ENCODE assay signal across 9 cellular contexts in the genomic region with DNA sequence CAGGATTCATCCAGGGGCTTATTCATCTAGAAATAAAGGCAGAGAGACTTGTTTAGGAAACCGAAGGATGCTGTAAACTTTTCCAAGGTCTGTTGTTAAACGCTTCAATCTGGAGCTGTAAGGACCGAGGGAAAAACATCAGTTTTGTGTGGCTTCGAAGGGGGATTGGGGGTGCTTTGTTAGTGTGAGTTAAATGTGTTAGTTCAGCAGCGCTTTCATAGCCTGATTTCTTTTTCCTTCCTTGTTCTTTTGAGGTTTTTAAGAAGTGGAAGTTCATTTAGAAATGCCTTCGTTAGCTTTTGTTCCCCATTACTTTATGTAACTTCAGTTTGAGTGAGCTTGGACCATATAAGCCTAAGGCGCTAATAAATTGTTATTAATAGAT. TPM values are rescaled to one million over a fixed set of nuclear protein-coding genes. Genes with fewer than 3 reads are reported as not detected.
DNase-seq lines count a peak whose midpoint lies in the region; ATAC-seq, FAIRE-seq and TF ChIP-seq lines count a peak whose summit lies in the region.
"Had no signal": no experiment of that assay in that cellular context is flagged by ENCODE, and none has a peak within 500 bp of the region (broad histone marks: within the 10 kb centered on the region; RNA-seq: fewer than 3 reads in every experiment).

No MANE protein-coding gene starts in this region.

- FAIRE-seq in GM12892 (lab: Jason Lieb, UNC), result no peak

- no peaks in the 10 kb centered on the region for H3K36me3 ChIP-seq in CD8-positive, alpha-beta T cell (ENCODE audit: insufficient read depth, low read length)
- H3K36me3 ChIP-seq in effector memory CD4-positive, alpha-beta T cell (ENCODE audit: control insufficient read depth, insufficient read depth, low read length), result no peaks in the 10 kb centered on the region
- no peaks in the 10 kb centered on the region for H3K36me3 ChIP-seq in neuron (ENCODE audit: insufficient read depth, low read length)

- DNase-seq in CD8-positive, alpha-beta T cell, result no peak
- DNase-seq in NOMO-1 treated with dmso at 0.1 percent for 144 hours (lab: John Stamatoyannopoulos, UW; ENCODE audit: unreplicated experiment) (peak; percentile 14), GM12892 (ENCODE audit: insufficient read length) (no peak), NCI-H2171 treated with DMSO at 0.1 percent for 48 hours (lab: John Stamatoyannopoulos, UW) (no peak)
- no peak for DNase-seq in effector memory CD4-positive, alpha-beta T cell
- DNase-seq in activated CD4-positive, alpha-beta T cell treated with anti-CD3 and anti-CD28 coated beads, Interleukin-2, amount 50 U/mL, for 4 hours, result no peak
- DNase-seq: islet precursor cell had no signal

- H3K36me3 Mint-ChIP-seq in CD8-positive, alpha-beta T cell, result peaks cover 26% of the 10 kb centered on the region

- H3K9me3 ChIP-seq in CD8-positive, alpha-beta T cell (ENCODE audit: low read length), result no peaks in the 10 kb centered on the region
- H3K9me3 ChIP-seq in effector memory CD4-positive, alpha-beta T cell (ENCODE audit: control insufficient read depth, low read length), result no peaks in the 10 kb centered on the region
- H3K9me3 ChIP-seq in neuron (ENCODE audit: low read length), result no peaks in the 10 kb centered on the region

- TF ChIP-seq POLR2A in GM12892 (IDR thresholded peaks at IDR 0.05; ENCODE audit: low read depth, low read length), result no peak

- intact Hi-C loops in CD8-positive, alpha-beta T cell (cut with DNase I, micrococcal nuclease), result loop anchor here in 1 of 2 experiments (2.0 kb wide), 1 partner anchor 22 kb away; no protein-coding TSS in a partner anchor

- H3K27ac Mint-ChIP-seq in CD8-positive, alpha-beta T cell, result peak overlapping the region; percentile 99

- no peak for ATAC-seq in CD8-positive, alpha-beta T cell
- ATAC-seq in GM18517 (IDR thresholded peaks at IDR 0.05; ENCODE audit: unreplicated experiment), result no peak

- no peaks in the 10 kb centered on the region for H3K27me3 ChIP-seq in CD8-positive, alpha-beta T cell (ENCODE audit: insufficient read depth, low read length)
- H3K27me3 ChIP-seq in effector memory CD4-positive, alpha-beta T cell (replicated peaks; ENCODE audit: control insufficient read depth, insufficient read depth, low read length, poor library complexity, severe bottlenecking), result no peaks in the 10 kb centered on the region
- no peaks in the 10 kb centered on the region for H3K27me3 ChIP-seq in neuron (ENCODE audit: insufficient read depth, low read length)

- no peak overlapping the region for H3K27ac ChIP-seq in CD8-positive, alpha-beta T cell (ENCODE audit: low read depth, low read length)
- no peak overlapping the region for H3K27ac ChIP-seq in effector memory CD4-positive, alpha-beta T cell (ENCODE audit: insufficient read depth, low read length, poor library complexity, severe bottlenecking)

- peak overlapping the region; percentile 9 for H3K4me3 ChIP-seq in CD8-positive, alpha-beta T cell (ENCODE audit: low read depth, low read length)
- peak overlapping the region; percentile 87 for H3K4me3 ChIP-seq in effector memory CD4-positive, alpha-beta T cell (ENCODE audit: insufficient read depth, low read depth, low read length, poor library complexity, severe bottlenecking)
- H3K4me3 ChIP-seq in neuron (ENCODE audit: low read length), result peak overlapping the region; percentile 94

- H3K4me1 ChIP-seq in CD8-positive, alpha-beta T cell (ENCODE audit: insufficient read depth, low read length), result peaks cover 21% of the 10 kb centered on the region
- H3K4me1 ChIP-seq in effector memory CD4-positive, alpha-beta T cell (ENCODE audit: control insufficient read depth, insufficient read depth, low read length, poor library complexity, severe bottlenecking), result peaks cover 15% of the 10 kb centered on the region
- peaks cover 18% of the 10 kb centered on the region for H3K4me1 ChIP-seq in neuron (ENCODE audit: insufficient read depth, low read length)

- no peaks in the 10 kb centered on the region for H3K27me3 Mint-ChIP-seq in CD8-positive, alpha-beta T cell (ENCODE audit: low read depth)

- peak overlapping the region; percentile 100 for H3K4me3 Mint-ChIP-seq in CD8-positive, alpha-beta T cell

- CTCF ChIA-PET in CD8-positive, alpha-beta T cell (lab: Charles Lee), result no interaction called here

- peaks cover 47% of the 10 kb centered on the region for H3K4me1 Mint-ChIP-seq in CD8-positive, alpha-beta T cell (ENCODE audit: low read depth)

- TF ChIP-seq CTCF in CD8-positive, alpha-beta T cell (IDR thresholded peaks at IDR 0.05), result no peak

- no peaks in the 10 kb centered on the region for H3K9me3 Mint-ChIP-seq in CD8-positive, alpha-beta T cell

- POLR2A ChIA-PET in CD8-positive, alpha-beta T cell (lab: Charles Lee), result no interaction called here

- H2AFZ ChIP-seq in neuron (ENCODE audit: low read depth, low read length), result no peak overlapping the region

RNA-seq across cellular contexts. Expression of gene ANKS1A, which starts 1.5 kb away (rescaled TPM):
- total RNA-seq in CD8-positive, alpha-beta T cell, result 1 to 10 TPM; 5.8 to 6.1 TPM
- 2.4 TPM for polyA plus RNA-seq in GM12892 (2012; ENCODE audit: missing spikeins)

RNA-seq across cellular contexts. Expression of gene TAF11, which starts 2.7 kb away (rescaled TPM):
- total RNA-seq in CD8-positive, alpha-beta T cell, result 10 to 100 TPM; 40.0 to 40.6 TPM
- polyA plus RNA-seq in GM12892 (2012; ENCODE audit: missing spikeins), result 38.1 TPM

Comparison
In these comparisons a context has a peak if more than half of its experiments do, and no peak if none do; other contexts are left out.
1. H3K4me3 ChIP-seq: peak in every context shown above with its lines; median percentile 94 in neuron; 87 in effector memory CD4-positive, alpha-beta T cell; 9 in CD8-positive, alpha-beta T cell.